19 cellular contexts compared by ENCODE assay signal in genomic region chrX:97322401-97322800, GRCh38.
A peak's percentile ranks its signal among the peaks of the same experiment; 100 is the strongest.
DNase-seq lines count a peak whose midpoint lies in the region; ATAC-seq and TF ChIP-seq lines count a peak whose summit lies in the region.
"Had no signal": no experiment of that assay in that cellular context is flagged by ENCODE, and none has a peak within 500 bp of the region (broad histone marks: within the 10 kb centered on the region; RNA-seq: fewer than 3 reads in every experiment).

No MANE protein-coding gene starts in this region.

- H3K27ac Mint-ChIP-seq in MCF 10A (ENCODE audit: low read depth, unreplicated experiment), result peak overlapping the region; percentile 33
- no peak overlapping the region for H3K27ac Mint-ChIP-seq in CD8-positive, alpha-beta T cell
- H3K27ac Mint-ChIP-seq in activated naive CD4-positive, alpha-beta T cell treated with anti-CD3 and anti-CD28 coated beads for 36 hours, result no peak overlapping the region

- H3K4me1 Mint-ChIP-seq in MCF 10A (ENCODE audit: insufficient read depth, unreplicated experiment), result no peaks in the 10 kb centered on the region
- no peaks in the 10 kb centered on the region for H3K4me1 Mint-ChIP-seq in CD8-positive, alpha-beta T cell (ENCODE audit: low read depth)
- H3K4me1 Mint-ChIP-seq in activated naive CD4-positive, alpha-beta T cell treated with anti-CD3 and anti-CD28 coated beads for 36 hours (ENCODE audit: low read depth), result no peaks in the 10 kb centered on the region

- no peaks in the 10 kb centered on the region for H3K27me3 Mint-ChIP-seq in MCF 10A (ENCODE audit: insufficient read depth, unreplicated experiment)
- no peaks in the 10 kb centered on the region for H3K27me3 Mint-ChIP-seq in CD8-positive, alpha-beta T cell (ENCODE audit: low read depth)
- H3K27me3 Mint-ChIP-seq in activated naive CD4-positive, alpha-beta T cell treated with anti-CD3 and anti-CD28 coated beads for 36 hours (ENCODE audit: low read depth), result no peaks in the 10 kb centered on the region

- H3K79me2 ChIP-seq in SU-DHL-6 (ENCODE audit: insufficient read depth, low read length), result no peaks in the 10 kb centered on the region

- TF ChIP-seq EP300 in suprapubic skin (IDR thresholded peaks at IDR 0.05), result no peak

- H2AFZ ChIP-seq in SU-DHL-6 (ENCODE audit: low read depth, low read length, severe bottlenecking), result no peak overlapping the region

- H3K27me3 ChIP-seq in breast epithelium (peaks cover 0 to 3% of the 10 kb centered on the region in 2 donors), SU-DHL-6 (ENCODE audit: low read length) (no peaks in the 10 kb centered on the region), suprapubic skin (no peaks in the 10 kb centered on the region)
- H3K27me3 ChIP-seq in CD8-positive, alpha-beta T cell (ENCODE audit: insufficient read depth, low read length), result no peaks in the 10 kb centered on the region
- H3K27me3 ChIP-seq: SJCRH30 had no signal

- H3K9me2 ChIP-seq in SU-DHL-6 (replicated peaks; ENCODE audit: insufficient read depth, low read length), result no peaks in the 10 kb centered on the region

- peaks cover 8% of the 10 kb centered on the region for H3F3A ChIP-seq in SU-DHL-6 (ENCODE audit: insufficient read depth)

- TF ChIP-seq POLR2A in breast epithelium (IDR thresholded peaks at IDR 0.05), result no peak
- no peak for TF ChIP-seq POLR2A in suprapubic skin (IDR thresholded peaks at IDR 0.05)

- intact Hi-C loops in MCF 10A (cut with micrococcal nuclease) (no loop called here), breast epithelium (cut with DNase I; ENCODE audit: low total_unique reads) (no loop called here)
- intact Hi-C loops in CD8-positive, alpha-beta T cell (cut with DNase I, micrococcal nuclease), result no loop called here
- intact Hi-C loops in activated naive CD4-positive, alpha-beta T cell treated with anti-CD3 and anti-CD28 coated beads for 36 hours (cut with micrococcal nuclease), result no loop called here

- H3K27ac ChIP-seq in breast epithelium (no peak overlapping the region), SU-DHL-6 (ENCODE audit: low read depth, low read length) (0 out of 2 replicates have a peak overlapping the region, but pooled peaks have one; percentile 23), suprapubic skin (no peak overlapping the region)
- no peak overlapping the region for H3K27ac ChIP-seq in CD8-positive, alpha-beta T cell (ENCODE audit: low read depth, low read length)
- H3K27ac ChIP-seq: 22Rv1, SJCRH30 had no signal

- no peak for TF ChIP-seq CTCF in MCF 10A (IDR thresholded peaks at IDR 0.05; ENCODE audit: unreplicated experiment)
- no peak for TF ChIP-seq CTCF in breast epithelium (IDR thresholded peaks at IDR 0.05)
- TF ChIP-seq CTCF in SU-DHL-6 (IDR thresholded peaks at IDR 0.05; ENCODE audit: insufficient read depth, low read length, poor library complexity, severe bottlenecking), result no peak
- no peak for TF ChIP-seq CTCF in fibroblast of the aortic adventitia (IDR thresholded peaks at IDR 0.05; ENCODE audit: insufficient read depth, low read length)
- no peak for TF ChIP-seq CTCF in CD8-positive, alpha-beta T cell (IDR thresholded peaks at IDR 0.05)
- TF ChIP-seq CTCF in suprapubic skin (IDR thresholded peaks at IDR 0.05), result no peak

- H3K9me3 Mint-ChIP-seq in MCF 10A (ENCODE audit: unreplicated experiment), result no peaks in the 10 kb centered on the region
- no peaks in the 10 kb centered on the region for H3K9me3 Mint-ChIP-seq in CD8-positive, alpha-beta T cell
- no peaks in the 10 kb centered on the region for H3K9me3 Mint-ChIP-seq in activated naive CD4-positive, alpha-beta T cell treated with anti-CD3 and anti-CD28 coated beads for 36 hours

- H3K36me3 ChIP-seq in breast epithelium, result no peaks in the 10 kb centered on the region
- no peaks in the 10 kb centered on the region for H3K36me3 ChIP-seq in SU-DHL-6 (ENCODE audit: low read length)
- no peaks in the 10 kb centered on the region for H3K36me3 ChIP-seq in CD8-positive, alpha-beta T cell (ENCODE audit: insufficient read depth, low read length)
- H3K36me3 ChIP-seq in suprapubic skin, result no peaks in the 10 kb centered on the region
- H3K36me3 ChIP-seq: SJCRH30 had no signal

- CTCF ChIA-PET in MCF 10A (lab: Yijun Ruan, JAX), result no interaction called here
- CTCF ChIA-PET in CD8-positive, alpha-beta T cell (lab: Charles Lee), result no interaction called here
- CTCF ChIA-PET in activated naive CD4-positive, alpha-beta T cell treated with anti-CD3 and anti-CD28 coated beads for 36 hours (lab: Charles Lee), result no interaction called here

- no TSS peak for BruUV-seq in MCF 10A (replicated peaks; lab: Mats Ljungman, UMichigan)

- H3K4me1 ChIP-seq in breast epithelium (no peaks in the 10 kb centered on the region), suprapubic skin (no peaks in the 10 kb centered on the region)
- no peaks in the 10 kb centered on the region for H3K4me1 ChIP-seq in CD8-positive, alpha-beta T cell (ENCODE audit: insufficient read depth, low read length)
- H3K4me1 ChIP-seq: SJCRH30 had no signal

- no peaks in the 10 kb centered on the region for H4K20me1 ChIP-seq in SU-DHL-6 (ENCODE audit: low read depth, low read length)

- no peak overlapping the region for H3K4me3 Mint-ChIP-seq in MCF 10A (ENCODE audit: unreplicated experiment)
- no peak overlapping the region for H3K4me3 Mint-ChIP-seq in CD8-positive, alpha-beta T cell
- no peak overlapping the region for H3K4me3 Mint-ChIP-seq in activated naive CD4-positive, alpha-beta T cell treated with anti-CD3 and anti-CD28 coated beads for 36 hours

- no peak overlapping the region for H3K9ac ChIP-seq in SU-DHL-6 (ENCODE audit: low read length)

- POLR2A ChIA-PET in MCF 10A (lab: Yijun Ruan, JAX), result no interaction called here
- POLR2A ChIA-PET in CD8-positive, alpha-beta T cell (lab: Charles Lee), result no interaction called here

- H3K9me3 ChIP-seq in breast epithelium (no peaks in the 10 kb centered on the region), SU-DHL-6 (ENCODE audit: insufficient read depth, low read length) (no peaks in the 10 kb centered on the region), suprapubic skin (no peaks in the 10 kb centered on the region)
- H3K9me3 ChIP-seq in CD8-positive, alpha-beta T cell (ENCODE audit: low read length), result no peaks in the 10 kb centered on the region
- H3K9me3 ChIP-seq: SJCRH30 had no signal

- ATAC-seq in CD8-positive, alpha-beta T cell, result no peak

- no peak overlapping the region for H3K4me3 ChIP-seq in breast epithelium
- H3K4me3 ChIP-seq in SU-DHL-6 (ENCODE audit: insufficient read depth, low read length, poor library complexity, severe bottlenecking), result no peak overlapping the region
- no peak overlapping the region for H3K4me3 ChIP-seq in fibroblast of the aortic adventitia (ENCODE audit: low read depth, low read length)
- H3K4me3 ChIP-seq in CD8-positive, alpha-beta T cell (ENCODE audit: low read depth, low read length), result no peak overlapping the region
- H3K4me3 ChIP-seq in suprapubic skin, result no peak overlapping the region
- H3K4me3 ChIP-seq: SJCRH30 had no signal

- H3K36me3 Mint-ChIP-seq in MCF 10A (ENCODE audit: insufficient read depth, unreplicated experiment), result peaks cover 7% of the 10 kb centered on the region
- H3K36me3 Mint-ChIP-seq in CD8-positive, alpha-beta T cell, result no peaks in the 10 kb centered on the region
- H3K36me3 Mint-ChIP-seq in activated naive CD4-positive, alpha-beta T cell treated with anti-CD3 and anti-CD28 coated beads for 36 hours (ENCODE audit: low read depth), result no peaks in the 10 kb centered on the region

- H3K4me2 ChIP-seq in SU-DHL-6 (ENCODE audit: low read depth, low read length, poor library complexity, severe bottlenecking), result no peak overlapping the region

- no peak for DNase-seq in MCF 10A (ENCODE audit: unreplicated experiment)
- DNase-seq in breast epithelium (ENCODE audit: low spot score in 2 of 2), result no peak
- DNase-seq in fibroblast of the aortic adventitia (ENCODE audit: low read depth), result peak; percentile 8
- DNase-seq in stimulated activated CD4-positive, alpha-beta T cell treated with anti-CD3 and anti-CD28 coated beads, Interleukin-1b, Interleukin-23, amount 100 ng/mL, for 48 hours, result no peak
- no peak for DNase-seq in CD8-positive, alpha-beta T cell
- no peak for DNase-seq in suprapubic skin (ENCODE audit: low spot score in 2 of 2)
- DNase-seq in activated naive CD4-positive, alpha-beta T cell treated with anti-CD3 and anti-CD28 coated beads for 36 hours, result no peak
- DNase-seq: AML-193, C1 segment of cervical spinal cord, HCEC 1CT, KG1, NCI-H1694 treated with DMSO at 0.1 percent for 48 hours, NCI-H2081 treated with DMSO at 0.1 percent for 48 hours, NCI-H2171 treated with DMSO at 0.1 percent for 48 hours, NCI-H524 treated with DMSO at 0.1 percent for 48 hours, NCI-H82, SJCRH30 had no signal
